Comparison of ENCODE assay signal across 1 cellular context in genomic region chr7:97373743-97374142, GRCh38.
TF ChIP-seq lines count a peak whose summit lies in the region.

No MANE protein-coding gene starts in this region.

TF ChIP-seq in WTC11, 78 proteins besides CTCF, POLR2A, EP300 and RAD21 (continued from another document):
- TF ChIP-seq HMGXB4 (CRISPR knock-in tag; IDR thresholded peaks at IDR 0.05) (no peak), FOXK1 (CRISPR knock-in tag; IDR thresholded peaks at IDR 0.05) (no peak)
TF ChIP-seq in WTC11: peak in this region for 0.
